Comparison of ENCODE assay signal across 17 cellular contexts in genomic region chr10:126111562-126111961, GRCh38.
"Had no signal": no experiment of that assay in that cellular context is flagged by ENCODE, and none has a peak within 500 bp of the region (broad histone marks: within the 10 kb centered on the region; RNA-seq: fewer than 3 reads in every experiment).

No MANE protein-coding gene starts in this region.

- H3K4me3 ChIP-seq: cardiac muscle cell, esophagus squamous epithelium, pancreas had no signal

- ATAC-seq: stimulated activated memory B cell treated with anti-CD40 and anti-IgM and Interleukin-4, amounts not matched to agents 10 μg/mL and 1 μg/mL and 100 μg/mL, for 72 hours had no signal

- FAIRE-seq: colon, endothelial cell of umbilical vein, pancreas had no signal

- H3K27ac ChIP-seq: cardiac muscle cell, esophagus squamous epithelium, pancreas had no signal

- H3K27me3 ChIP-seq: cardiac muscle cell, pancreas had no signal

- H3K9me3 ChIP-seq: esophagus squamous epithelium, pancreas had no signal

- H3K4me1 ChIP-seq: esophagus squamous epithelium, pancreas had no signal

- H3K36me3 ChIP-seq: cardiac muscle cell, esophagus squamous epithelium, pancreas had no signal

- DNase-seq: activated B cell treated with CpG ODN at 0.5 μM for 24 hours; activated CD4-positive, alpha-beta T cell treated with anti-CD3 and anti-CD28 coated beads, Interleukin-2, amount 50 U/mL, for 1 hour; activated CD8-positive, alpha-beta memory T cell treated with anti-CD3 and anti-CD28 coated beads for 24 hours; activated naive CD8-positive, alpha-beta T cell treated with anti-CD3 and anti-CD28 coated beads, Interleukin-2, amount 10 ng/mL, durations not matched to agents 7 days and 5 days; anterior cingulate cortex; esophagus squamous epithelium; foreskin fibroblast; glutamatergic neuron; kidney glomerular epithelial cell; nephron progenitor cell; pancreas; stimulated activated CD4-positive, alpha-beta T cell treated with anti-CD3 and anti-CD28 coated beads, Interleukin-2, amount 100 ng/mL, for 48 hours; SW 1271 had no signal
